ENCODE assay signal across 30 cellular contexts in the genomic region with DNA sequence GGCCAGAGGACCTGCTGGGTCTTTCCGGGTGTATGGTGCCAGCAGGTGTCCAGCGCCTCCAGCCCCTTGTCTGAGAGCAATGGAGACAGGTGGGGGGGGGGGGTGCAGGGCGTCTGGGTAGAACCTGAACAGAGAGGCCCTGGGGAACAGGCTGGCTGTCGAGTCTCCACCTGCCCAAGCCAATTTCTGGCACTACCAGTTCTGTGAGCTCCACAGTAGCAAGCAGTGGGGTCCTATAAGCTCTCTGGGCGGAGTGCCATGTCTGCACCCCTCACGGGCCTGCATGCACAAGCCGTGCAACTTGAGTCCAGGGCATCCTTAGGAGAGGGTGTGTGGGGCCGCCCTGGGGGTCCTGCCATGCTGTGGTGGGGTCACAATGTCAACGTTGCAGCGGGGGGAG. TPM values are rescaled to one million over a fixed set of nuclear protein-coding genes. Genes with fewer than 3 reads are reported as not detected.
"Had no signal": no experiment of that assay in that cellular context is flagged by ENCODE, and none has a peak within 500 bp of the region (broad histone marks: within the 10 kb centered on the region; RNA-seq: fewer than 3 reads in every experiment).

No MANE protein-coding gene starts in this region.

- H3K4me1 ChIP-seq: left lung, parathyroid adenoma had no signal

- H2AFZ ChIP-seq: parathyroid adenoma had no signal

- H3K9ac ChIP-seq: parathyroid adenoma had no signal

- H3K27me3 ChIP-seq: gastrocnemius medialis, left lung had no signal

- H3K9me3 ChIP-seq: gastrocnemius medialis, left lung, lower lobe of right lung, psoas muscle, tibial nerve had no signal

- H3K4me1 Mint-ChIP-seq: activated naive CD4-positive, alpha-beta T cell treated with anti-CD3 and anti-CD28 coated beads, Interleukin-2, amount 10 ng/mL, durations not matched to agents 7 days and 5 days; naive thymus-derived CD8-positive, alpha-beta T cell had no signal

- H3K27me3 Mint-ChIP-seq: naive thymus-derived CD8-positive, alpha-beta T cell had no signal

- FAIRE-seq: astrocyte, endothelial cell of umbilical vein, islet of Langerhans, TTC549 had no signal

- H3K27ac ChIP-seq: gastrocnemius medialis, left lung, lower lobe of right lung, parathyroid adenoma, psoas muscle, tibial nerve, VCaP had no signal

- DNase-seq: activated CD4-positive, alpha-beta T cell treated with anti-CD3 and anti-CD28 coated beads for 48 hours; activated CD4-positive, alpha-beta T cell treated with anti-CD3 and anti-CD28 coated beads, Interleukin-2, amount 50 U/mL, for 48 hours; activated CD8-positive, alpha-beta memory T cell treated with anti-CD3 and anti-CD28 coated beads, Interleukin-2, amount 50 U/mL, for 4 hours; activated gamma-delta T cell; activated naive CD4-positive, alpha-beta T cell treated with anti-CD3 and anti-CD28 coated beads, Interleukin-2, amount 10 ng/mL, durations not matched to agents 7 days and 5 days; activated T-cell treated with anti-CD3 and anti-CD28 coated beads, Interleukin-2, amount 50 U/mL, for 1 hour; amniotic stem cell; central memory CD4-positive, alpha-beta T cell; gastrocnemius medialis; glutamatergic neuron; left lung; lower lobe of right lung; mesenchymal stem cell; naive thymus-derived CD8-positive, alpha-beta T cell; occipital lobe; psoas muscle; stimulated activated CD4-positive, alpha-beta T cell treated with anti-CD3 and anti-CD28 coated beads, Interleukin-1b, Interleukin-23, amount 100 ng/mL, for 48 hours; stimulated activated CD4-positive, alpha-beta T cell treated with anti-CD3 and anti-CD28 coated beads, Interleukin-4, amount 100 ng/mL, for 4 hours; stimulated activated CD8-positive, alpha-beta memory T cell treated with anti-CD3 and anti-CD28 coated beads, Interleukin-4, amount 100 ng/mL, for 48 hours; stimulated activated naive CD4-positive, alpha-beta T cell; T-helper 9 cell had no signal

- H3K27ac Mint-ChIP-seq: activated naive CD4-positive, alpha-beta T cell treated with anti-CD3 and anti-CD28 coated beads, Interleukin-2, amount 10 ng/mL, durations not matched to agents 7 days and 5 days had no signal

- H3K36me3 Mint-ChIP-seq: activated naive CD4-positive, alpha-beta T cell treated with anti-CD3 and anti-CD28 coated beads, Interleukin-2, amount 10 ng/mL, durations not matched to agents 7 days and 5 days; naive thymus-derived CD8-positive, alpha-beta T cell had no signal

- H3K36me3 ChIP-seq: gastrocnemius medialis, left lung, lower lobe of right lung, tibial nerve had no signal

- H3K9me3 Mint-ChIP-seq: activated naive CD4-positive, alpha-beta T cell treated with anti-CD3 and anti-CD28 coated beads, Interleukin-2, amount 10 ng/mL, durations not matched to agents 7 days and 5 days; naive thymus-derived CD8-positive, alpha-beta T cell; neural crest cell had no signal

- H3K4me2 ChIP-seq: smooth muscle cell had no signal

- H3K4me3 Mint-ChIP-seq: activated naive CD4-positive, alpha-beta T cell treated with anti-CD3 and anti-CD28 coated beads, Interleukin-2, amount 10 ng/mL, durations not matched to agents 7 days and 5 days; naive thymus-derived CD8-positive, alpha-beta T cell; neural crest cell had no signal

- H3K4me3 ChIP-seq: gastrocnemius medialis, left lung, lower lobe of right lung, psoas muscle, smooth muscle cell, tibial nerve had no signal

RNA-seq across cellular contexts. Expression of gene FGFR3, which starts 10.1 kb away (rescaled TPM):
- total RNA-seq: naive thymus-derived CD8-positive, alpha-beta T cell had no signal
